In genomic region chr15:23457890-23458289, GRCh38 we compare ENCODE assay signal across 21 cellular contexts.
"Had no signal": no experiment of that assay in that cellular context is flagged by ENCODE, and none has a peak within 500 bp of the region (broad histone marks: within the 10 kb centered on the region; RNA-seq: fewer than 3 reads in every experiment).

No MANE protein-coding gene starts in this region.

- H3K4me3 ChIP-seq: coronary artery, dorsolateral prefrontal cortex, esophagus muscularis mucosa, gastrocnemius medialis, heart right ventricle, left lung, lower lobe of right lung, mucosa of descending colon had no signal

- H3K27ac ChIP-seq: coronary artery, dorsolateral prefrontal cortex, esophagus muscularis mucosa, gastrocnemius medialis, heart right ventricle, left lung, lower lobe of right lung had no signal

- H3K4me1 ChIP-seq: esophagus muscularis mucosa, gastrocnemius medialis, heart right ventricle, left lung, lower lobe of right lung had no signal

- ATAC-seq: gastrocnemius medialis, heart right ventricle, left cardiac atrium, left lung, left ventricle myocardium superior, lower lobe of right lung, mucosa of descending colon had no signal

- H3K9me3 ChIP-seq: esophagus muscularis mucosa, gastrocnemius medialis, heart right ventricle, left lung, lower lobe of right lung, mucosa of descending colon had no signal

- DNase-seq: dermis blood vessel endothelial cell; dorsolateral prefrontal cortex; effector CD4-positive, alpha-beta T cell; effector memory CD4-positive, alpha-beta T cell; foreskin fibroblast; foreskin melanocyte; gastrocnemius medialis; glutamatergic neuron; head of caudate nucleus; heart right ventricle; hippocampal formation; immature natural killer cell; left cardiac atrium; left lung; left ventricle myocardium superior; lower lobe of right lung; mesenchymal stem cell; mucosa of descending colon; naive B cell had no signal

- H3K27me3 ChIP-seq: gastrocnemius medialis, heart right ventricle, left lung had no signal

- H3K36me3 ChIP-seq: esophagus muscularis mucosa, gastrocnemius medialis, heart right ventricle, left lung, lower lobe of right lung had no signal
